20 cellular contexts compared by ENCODE assay signal in the genomic region with DNA sequence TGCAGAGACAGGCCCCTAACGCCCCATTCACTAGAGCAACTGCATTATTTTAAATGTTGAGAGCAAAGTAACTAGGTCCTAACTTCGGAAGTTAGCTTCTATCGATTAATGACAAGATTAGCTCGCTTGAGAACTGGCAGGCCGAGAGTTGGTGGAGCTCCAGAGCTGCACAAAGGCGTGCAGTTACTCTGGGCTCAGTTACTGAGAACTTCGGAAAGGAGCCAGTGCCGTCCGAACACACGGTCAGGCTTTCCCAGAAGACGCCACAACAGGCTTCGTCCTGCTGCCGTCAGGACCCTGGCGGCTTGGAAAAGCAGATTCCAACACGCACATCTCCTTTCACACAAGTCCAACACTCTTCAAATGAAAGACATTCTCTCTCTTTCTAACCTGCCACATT. TPM values are rescaled to one million over a fixed set of nuclear protein-coding genes. Genes with fewer than 3 reads are reported as not detected.
DNase-seq lines count a peak whose midpoint lies in the region; ATAC-seq, FAIRE-seq and TF ChIP-seq lines count a peak whose summit lies in the region.
"Had no signal": no experiment of that assay in that cellular context is flagged by ENCODE, and none has a peak within 500 bp of the region (broad histone marks: within the 10 kb centered on the region; RNA-seq: fewer than 3 reads in every experiment).

No MANE protein-coding gene starts in this region.

- BruUV-seq in PC-3 (replicated peaks; lab: Mats Ljungman, UMichigan), result no TSS peak

- H2AFZ ChIP-seq in PC-3 (ENCODE audit: low read length) (no peak overlapping the region), hepatocyte (no peak overlapping the region)

- H3K4me1 ChIP-seq in A549 (peaks cover 83% of the 10 kb centered on the region), PC-3 (ENCODE audit: insufficient read depth, low read length) (peaks cover 32% of the 10 kb centered on the region), prostate gland (replicated peaks) (peaks cover 8% of the 10 kb centered on the region), hepatocyte (ENCODE audit: insufficient read depth) (peaks cover 7% of the 10 kb centered on the region)

- TF ChIP-seq RAD21 in A549 (conservative IDR thresholded peaks at IDR 0.05 in 1 of 2, IDR thresholded peaks at IDR 0.05 in 1 of 2), result no peak

- H3K79me2 ChIP-seq in PC-3 (ENCODE audit: low read length), result no peaks in the 10 kb centered on the region
- H3K79me2 ChIP-seq in hepatocyte, result no peaks in the 10 kb centered on the region

- peaks cover 4% of the 10 kb centered on the region for H3F3A ChIP-seq in PC-3 (ENCODE audit: low read length, unreplicated experiment)

- FAIRE-seq in A549 (lab: Jason Lieb, UNC), result no peak
- FAIRE-seq: A204.1, GM19239 had no signal

- H3K27me3 ChIP-seq in PC-3 (ENCODE audit: low read length), result no peaks in the 10 kb centered on the region
- H3K27me3 ChIP-seq in prostate gland (replicated peaks; ENCODE audit: insufficient read depth), result no peaks in the 10 kb centered on the region
- H3K27me3 ChIP-seq in hepatocyte, result no peaks in the 10 kb centered on the region

- H3K9ac ChIP-seq in PC-3 (ENCODE audit: low read length), result no peak overlapping the region

- TF ChIP-seq CTCF in A549 (IDR thresholded peaks at IDR 0.05), result no peak
- TF ChIP-seq CTCF in PC-3 (conservative IDR thresholded peaks at IDR 0.05; ENCODE audit: low read depth, low read length), result no peak
- TF ChIP-seq CTCF in prostate gland (IDR thresholded peaks at IDR 0.05), result no peak
- TF ChIP-seq CTCF in hepatocyte (IDR thresholded peaks at IDR 0.05; ENCODE audit: poor library complexity), result no peak

- WGBS in A549 (ENCODE audit: missing lambda C conversion rate), result 95% methylated on average over 15 of the region's 15 CpGs
- 94% methylated on average over 15 of the region's 15 CpGs for WGBS in prostate gland
- 96% methylated on average over 15 of the region's 15 CpGs for WGBS in hepatocyte (ENCODE audit: low lambda C conversion rate, missing lambda C conversion rate)

- POLR2A ChIA-PET in A549 (lab: Yijun Ruan, JAX) (no interaction called here), PC-3 (lab: Charles Lee; ENCODE audit: unreplicated experiment) (no interaction called here)

- no peaks in the 10 kb centered on the region for H4K20me1 ChIP-seq in PC-3 (ENCODE audit: low read length)
- H4K20me1 ChIP-seq in hepatocyte (ENCODE audit: insufficient read depth, poor library complexity, severe bottlenecking), result no peaks in the 10 kb centered on the region

- TF ChIP-seq POLR2A in A549 (IDR thresholded peaks at IDR 0.05; ENCODE audit: low read length) (no peak), prostate gland (IDR thresholded peaks at IDR 0.05) (no peak)

- H3K36me3 ChIP-seq in PC-3 (ENCODE audit: low read depth, low read length), result peaks cover 14% of the 10 kb centered on the region; the same call in 1 of the 2 replicates
- no peaks in the 10 kb centered on the region for H3K36me3 ChIP-seq in prostate gland
- H3K36me3 ChIP-seq in hepatocyte (replicated peaks; ENCODE audit: insufficient read depth, low read depth), result no peaks in the 10 kb centered on the region

- intact Hi-C loops in PC-3 (cut with micrococcal nuclease), result loop anchor here (5.0 kb wide), 1 partner anchor 117 kb away; no protein-coding TSS in a partner anchor
- intact Hi-C loops in prostate gland (cut with DNase I), result no loop called here

- H3K4me3 ChIP-seq in A549 (no peak overlapping the region), PC-3 (ENCODE audit: low read length) (no peak overlapping the region), prostate gland (no peak overlapping the region), hepatocyte (no peak overlapping the region)

- DNase-seq in A549 (ENCODE audit: low read depth in 1 of 2, low spot score in 1 of 2), result no peak
- no peak for DNase-seq in PC-3
- peak; percentile 64 for DNase-seq in globus pallidus (ENCODE audit: low spot score)
- DNase-seq in nucleus accumbens (lab: John Stamatoyannopoulos, UW), result peak in 46 of 56 donors; percentile 8 to 89 (median 46)
- DNase-seq in prostate gland (ENCODE audit: low spot score), result no peak
- DNase-seq in HCEC 1CT, result no peak
- DNase-seq in hepatocyte (ENCODE audit: low spot score), result no peak
- DNase-seq: CD4-positive, CD25-positive, alpha-beta regulatory T cell; DMS79; Karpas-422; NCI-H1694 treated with DMSO at 0.1 percent for 48 hours; NCI-H2081 treated with DMSO at 0.1 percent for 48 hours; NCI-H2171 treated with DMSO at 0.1 percent for 48 hours; NCI-H524 treated with DMSO at 0.1 percent for 48 hours; NCI-H82; Right ventricle myocardium superior had no signal

- H3K27ac ChIP-seq in A549, result peak overlapping the region; percentile 92 to 97
- peak overlapping the region; percentile 92 for H3K27ac ChIP-seq in PC-3 (ENCODE audit: low read length)
- H3K27ac ChIP-seq in prostate gland, result no peak overlapping the region
- no peak overlapping the region for H3K27ac ChIP-seq in hepatocyte

- H3K9me2 ChIP-seq in PC-3 (replicated peaks; ENCODE audit: low read length) (no peaks in the 10 kb centered on the region), hepatocyte (replicated peaks; ENCODE audit: insufficient read depth) (no peaks in the 10 kb centered on the region)

- no peaks in the 10 kb centered on the region for H3K9me3 ChIP-seq in A549
- H3K9me3 ChIP-seq in PC-3 (ENCODE audit: low read length), result no peaks in the 10 kb centered on the region
- H3K9me3 ChIP-seq in prostate gland, result no peaks in the 10 kb centered on the region
- H3K9me3 ChIP-seq in hepatocyte (ENCODE audit: low read depth), result no peaks in the 10 kb centered on the region

- CTCF ChIA-PET in A549 (lab: Yijun Ruan, JAX) (interaction anchor here (2.9 kb wide), 1 partner anchor 10 kb away, joined by 6 read pairs; no protein-coding TSS in a partner anchor), PC-3 (lab: Charles Lee) (no interaction called here)

- H3K4me2 ChIP-seq in A549 (peak overlapping the region; percentile 81; the same call in 1 of the 3 replicates), PC-3 (ENCODE audit: low read length) (no peak overlapping the region), hepatocyte (no peak overlapping the region)

- ATAC-seq in A549 (no peak), PC-3 (no peak), HG02678 (IDR thresholded peaks at IDR 0.05; ENCODE audit: unreplicated experiment) (no peak)

- no peak for TF ChIP-seq EP300 in A549 (IDR thresholded peaks at IDR 0.05)

TF ChIP-seq in A549, 52 proteins besides CTCF, POLR2A, EP300 and RAD21:
- no peak for TF ChIP-seq ZNF302 (CRISPR knock-in tag; IDR thresholded peaks at IDR 0.05)
- TF ChIP-seq KDM5A (IDR thresholded peaks at IDR 0.05), result no peak
- no peak for TF ChIP-seq CHD2 (IDR thresholded peaks at IDR 0.05; ENCODE audit: low read length, partially characterized antibody)
- no peak for TF ChIP-seq RFX5 (IDR thresholded peaks at IDR 0.05)
- TF ChIP-seq CEBPB (IDR thresholded peaks at IDR 0.05), result no peak
- TF ChIP-seq CBX8 (IDR thresholded peaks at IDR 0.05), result no peak
TF ChIP-seq in A549: peak in this region for 0.

RNA-seq across cellular contexts. Expression of a gene that starts 45.4 kb away (rescaled TPM):
- polyA plus RNA-seq in A549 (2011; rRNA removed), result 94.2 and 97.8 TPM in 2 replicates
- 189 and 215 TPM in 2 replicates for polyA plus RNA-seq in A549 (2012; cell fraction: cytosol; rRNA removed)
- polyA plus RNA-seq in A549 (2012; cell fraction: nucleus; rRNA removed), result 123 and 143 TPM in 2 replicates
- 93.4 to 104 TPM (median 97.5 TPM) in 3 replicates for polyA plus RNA-seq in A549 (2017; fragmentation: RNase III; extraction: RNeasy Plus Mini Kit Qiagen cat#74134 plus additional on column Dnase treatment)
- polyA minus RNA-seq in A549 (2011; rRNA and poly(A)+ RNA removed), result 60.9 and 63.7 TPM in 2 replicates
- total RNA-seq in PC-3 (2014; rRNA removed), result 0.75 and 2.1 TPM in 2 replicates
- 10 to 100 TPM; 11.8 to 32.4 TPM for total RNA-seq in prostate gland
- 15.9 and 20.8 TPM in 2 replicates for total RNA-seq in hepatocyte
- polyA plus RNA-seq in hepatocyte, result 15.5 and 31.5 TPM in 2 replicates
- total RNA-seq: M059J had no signal

RNA-seq across cellular contexts. Expression of a gene that starts 45.7 kb away (rescaled TPM):
- polyA plus RNA-seq in A549 (2011; rRNA removed) (60.3 and 62.4 TPM in 2 replicates), A549 (2017; fragmentation: RNase III; extraction: RNeasy Plus Mini Kit Qiagen cat#74134 plus additional on column Dnase treatment) (29.8 to 33.2 TPM (median 31.2 TPM) in 3 replicates), hepatocyte (41.9 and 46.3 TPM in 2 replicates)
- polyA plus RNA-seq in A549 (2012; cell fraction: cytosol; rRNA removed), result 88.7 and 101 TPM in 2 replicates
- 110 and 149 TPM in 2 replicates for polyA plus RNA-seq in A549 (2012; cell fraction: nucleus; rRNA removed)
- 151 and 197 TPM in 2 replicates for polyA minus RNA-seq in A549 (2011; rRNA and poly(A)+ RNA removed)
- total RNA-seq in PC-3 (2014; rRNA removed) (230 and 321 TPM in 2 replicates), prostate gland (100 to 1,000 TPM; 179 to 412 TPM), hepatocyte (32.6 and 68.0 TPM in 2 replicates)

Comparison
In these comparisons a context has a peak if more than half of its experiments do, and no peak if none do; other contexts are left out.
1. DNase-seq: peak in globus pallidus (single experiment) and nucleus accumbens (46 of 56); none in A549 (0 of 2), PC-3 (single experiment), prostate gland (single experiment), HCEC 1CT (single experiment) and hepatocyte (single experiment).
2. H3K27ac ChIP-seq: peak in A549 (2 of 2) and PC-3 (single experiment); none in prostate gland (0 of 2) and hepatocyte (single experiment).